Comparison of ENCODE assay signal across 21 cellular contexts in the genomic region with DNA sequence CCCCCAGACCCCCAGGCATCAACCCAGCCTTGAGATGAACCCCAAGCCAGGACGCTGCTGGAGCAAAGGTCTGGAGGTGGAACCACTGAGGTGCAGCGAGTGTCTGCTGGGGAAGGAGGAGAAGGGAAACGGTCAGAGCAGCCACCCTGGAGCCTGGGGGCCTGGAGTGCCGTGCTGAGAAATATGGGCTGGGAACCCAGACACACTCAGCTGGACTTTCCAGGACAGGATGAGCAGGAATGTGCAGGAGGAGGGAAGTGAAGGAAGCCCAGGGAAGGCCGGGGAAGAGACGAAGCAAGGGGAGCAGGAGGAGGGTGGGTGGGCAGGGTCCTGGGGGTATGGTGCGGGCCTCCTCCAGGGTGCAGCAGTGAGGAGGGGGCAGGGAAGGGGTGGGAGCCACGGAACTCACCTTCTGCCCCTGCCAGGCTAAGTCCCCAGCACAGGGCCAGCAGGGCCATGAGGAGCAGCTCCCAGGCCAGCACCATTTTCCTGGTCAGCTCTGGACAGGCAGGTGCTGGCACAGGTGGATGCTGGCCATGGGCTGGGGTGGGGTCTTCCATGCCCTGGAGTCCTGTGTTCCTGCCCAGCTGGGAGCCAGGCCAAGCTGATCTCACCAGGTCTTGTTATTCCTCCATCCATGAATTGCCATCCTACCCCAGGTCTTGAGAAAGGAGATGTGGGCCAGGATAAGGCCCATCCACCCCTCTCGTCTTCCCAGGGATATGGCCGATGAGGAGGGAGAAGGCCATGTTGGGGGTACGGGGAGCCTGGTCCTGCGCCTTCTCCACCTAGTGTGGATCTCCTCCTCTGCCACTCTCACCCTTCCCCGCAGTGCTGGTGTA. TPM values are rescaled to one million over a fixed set of nuclear protein-coding genes. Genes with fewer than 3 reads are reported as not detected.
"Had no signal": no experiment of that assay in that cellular context is flagged by ENCODE, and none has a peak within 500 bp of the region (broad histone marks: within the 10 kb centered on the region; RNA-seq: fewer than 3 reads in every experiment).

No MANE protein-coding gene starts in this region.

- ATAC-seq: activated CD8-positive, alpha-beta T cell treated with anti-CD3 and anti-CD28 coated beads, Interleukin-2, amount 10 ng/mL, durations not matched to agents 7 days and 5 days; activated T-cell treated with anti-CD3 and anti-CD28 coated beads, Interleukin-2, amount 50 U/mL, for 4 hours; T-helper 17 cell; WTC11 had no signal

- H3K27ac Mint-ChIP-seq: activated CD8-positive, alpha-beta T cell treated with anti-CD3 and anti-CD28 coated beads, Interleukin-2, amount 10 ng/mL, durations not matched to agents 7 days and 5 days; activated naive CD4-positive, alpha-beta T cell treated with anti-CD3 and anti-CD28 coated beads for 36 hours; activated naive CD8-positive, alpha-beta T cell treated with anti-CD3 and anti-CD28 coated beads, Interleukin-2, amount 10 ng/mL, durations not matched to agents 7 days and 5 days; T-helper 17 cell; WTC11 had no signal

- H3K4me3 Mint-ChIP-seq: activated CD8-positive, alpha-beta T cell treated with anti-CD3 and anti-CD28 coated beads, Interleukin-2, amount 10 ng/mL, durations not matched to agents 7 days and 5 days; activated naive CD4-positive, alpha-beta T cell treated with anti-CD3 and anti-CD28 coated beads for 36 hours; activated naive CD8-positive, alpha-beta T cell treated with anti-CD3 and anti-CD28 coated beads, Interleukin-2, amount 10 ng/mL, durations not matched to agents 7 days and 5 days; activated T-cell treated with anti-CD3 and anti-CD28 coated beads, Interleukin-2, amount 50 U/mL, for 4 hours; T-helper 17 cell; WTC11 had no signal

- DNase-seq: activated CD4-positive, alpha-beta T cell treated with anti-CD3 and anti-CD28 coated beads for 48 hours; activated CD4-positive, CD25-positive, alpha-beta regulatory T cell treated with anti-CD3 and anti-CD28 coated beads, Interleukin-2, amount 50 U/mL, for 72 hours; activated CD8-positive, alpha-beta T cell treated with anti-CD3 and anti-CD28 coated beads, Interleukin-2, amount 10 ng/mL, durations not matched to agents 7 days and 5 days; activated gamma-delta T cell; activated naive CD4-positive, alpha-beta T cell treated with anti-CD3 and anti-CD28 coated beads for 36 hours; activated naive CD8-positive, alpha-beta T cell treated with anti-CD3 and anti-CD28 coated beads, Interleukin-2, amount 10 ng/mL, durations not matched to agents 7 days and 5 days; activated T-cell treated with anti-CD3 and anti-CD28 coated beads, Interleukin-2, amount 50 U/mL, for 4 hours; aorta; caudate nucleus; MV-4-11; NCI-H1105; NCI-H1436; NCI-H1694 treated with DMSO at 0.1 percent for 48 hours; NCI-H2029 treated with DMSO at 0.1 percent for 48 hours; NCI-H446; PC-9; SIG-M5; T-helper 17 cell; T-helper 9 cell had no signal

- H3K4me1 Mint-ChIP-seq: WTC11 had no signal

RNA-seq across cellular contexts. Expression of gene CSF2RB, which starts 40.0 kb away (rescaled TPM):
- total RNA-seq: MCF 10A, PC-9 had no signal
